1 cellular context compared by ENCODE assay signal in genomic region chr11:12693075-12693473, GRCh38.
TF ChIP-seq lines count a peak whose summit lies in the region.

No MANE protein-coding gene starts in this region.

TF ChIP-seq in HepG2, 621 proteins besides CTCF, POLR2A, EP300 and RAD21 (continued from another document):
- TF ChIP-seq PAXIP1 (CRISPR knock-in tag; conservative IDR thresholded peaks at IDR 0.05) (peak; percentile 22; the same call in 1 of the 2 replicates), RFXANK (CRISPR knock-in tag; IDR thresholded peaks at IDR 0.05) (0 out of 2 replicates have a peak, but pooled peaks have one; percentile 16), AFF4 (CRISPR knock-in tag; IDR thresholded peaks at IDR 0.05) (0 out of 2 replicates have a peak, but pooled peaks have one; percentile 11), AHDC1 (CRISPR knock-in tag; IDR thresholded peaks at IDR 0.05; ENCODE audit: borderline replicate concordance) (0 out of 2 replicates have a peak, but pooled peaks have one; percentile 7), POLR2G (IDR thresholded peaks at IDR 0.05; ENCODE audit: low read depth, low read length) (0 out of 2 replicates have a peak, but pooled peaks have one; percentile 5), ERF (CRISPR knock-in tag; IDR thresholded peaks at IDR 0.05) (no peak), MIER3 (CRISPR knock-in tag; IDR thresholded peaks at IDR 0.05; ENCODE audit: borderline replicate concordance) (no peak), EHMT2 (IDR thresholded peaks at IDR 0.05; ENCODE audit: borderline replicate concordance, low read depth, low read length) (0 out of 2 replicates have a peak, but pooled peaks have one; percentile 21)
- TF ChIP-seq, protein P1, sequence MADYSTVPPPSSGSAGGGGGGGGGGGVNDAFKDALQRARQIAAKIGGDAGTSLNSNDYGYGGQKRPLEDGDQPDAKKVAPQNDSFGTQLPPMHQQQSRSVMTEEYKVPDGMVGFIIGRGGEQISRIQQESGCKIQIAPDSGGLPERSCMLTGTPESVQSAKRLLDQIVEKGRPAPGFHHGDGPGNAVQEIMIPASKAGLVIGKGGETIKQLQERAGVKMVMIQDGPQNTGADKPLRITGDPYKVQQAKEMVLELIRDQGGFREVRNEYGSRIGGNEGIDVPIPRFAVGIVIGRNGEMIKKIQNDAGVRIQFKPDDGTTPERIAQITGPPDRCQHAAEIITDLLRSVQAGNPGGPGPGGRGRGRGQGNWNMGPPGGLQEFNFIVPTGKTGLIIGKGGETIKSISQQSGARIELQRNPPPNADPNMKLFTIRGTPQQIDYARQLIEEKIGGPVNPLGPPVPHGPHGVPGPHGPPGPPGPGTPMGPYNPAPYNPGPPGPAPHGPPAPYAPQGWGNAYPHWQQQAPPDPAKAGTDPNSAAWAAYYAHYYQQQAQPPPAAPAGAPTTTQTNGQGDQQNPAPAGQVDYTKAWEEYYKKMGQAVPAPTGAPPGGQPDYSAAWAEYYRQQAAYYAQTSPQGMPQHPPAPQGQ (CRISPR knock-in tag; IDR thresholded peaks at IDR 0.05; ENCODE audit: borderline replicate concordance) = no peak
- TF ChIP-seq, protein P2, sequence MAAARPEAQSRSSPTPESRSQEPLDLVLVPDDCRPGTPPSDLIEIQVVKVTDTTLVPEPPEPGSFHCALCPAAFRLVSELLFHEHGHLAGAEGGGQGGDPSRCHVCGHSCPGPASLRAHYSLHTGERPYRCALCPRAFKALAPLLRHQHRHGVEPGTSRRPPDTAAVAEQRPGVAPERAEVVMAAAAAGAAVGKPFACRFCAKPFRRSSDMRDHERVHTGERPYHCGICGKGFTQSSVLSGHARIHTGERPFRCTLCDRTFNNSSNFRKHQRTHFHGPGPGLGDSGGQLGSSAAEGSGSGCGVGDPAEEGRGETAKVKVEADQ (CRISPR knock-in tag; IDR thresholded peaks at IDR 0.05; ENCODE audit: borderline replicate concordance) = 0 out of 2 replicates have a peak, but pooled peaks have one; percentile 21
